In genomic region chr19:41563847-41564514, GRCh38 we compare ENCODE assay signal across 10 cellular contexts. TPM values are rescaled to one million over a fixed set of nuclear protein-coding genes. Genes with fewer than 3 reads are reported as not detected.
DNase-seq lines count a peak whose midpoint lies in the region; ATAC-seq and TF ChIP-seq lines count a peak whose summit lies in the region.
"Had no signal": no experiment of that assay in that cellular context is flagged by ENCODE, and none has a peak within 500 bp of the region (broad histone marks: within the 10 kb centered on the region; RNA-seq: fewer than 3 reads in every experiment).

No MANE protein-coding gene starts in this region.

- no TSS peak for BruUV-seq in MCF 10A (replicated peaks; lab: Mats Ljungman, UMichigan)

- no peaks in the 10 kb centered on the region for H3K36me3 Mint-ChIP-seq in MCF 10A (ENCODE audit: insufficient read depth, unreplicated experiment)

- no peak overlapping the region for H2AFZ ChIP-seq in parathyroid adenoma

- H3K4me3 Mint-ChIP-seq in MCF 10A (ENCODE audit: unreplicated experiment), result no peak overlapping the region

- H3K27ac ChIP-seq in RWPE2 (ENCODE audit: poor library complexity, severe bottlenecking), result no peak overlapping the region
- no peak overlapping the region for H3K27ac ChIP-seq in parathyroid adenoma
- H3K27ac ChIP-seq: 22Rv1, neutrophil had no signal

- no peaks in the 10 kb centered on the region; the same call in 1 of the 2 replicates for H3K36me3 ChIP-seq in RWPE2 (ENCODE audit: low read depth)
- no peaks in the 10 kb centered on the region for H3K36me3 ChIP-seq in parathyroid adenoma (ENCODE audit: control insufficient read depth, insufficient read depth, low read length)
- H3K36me3 ChIP-seq: neutrophil had no signal

- POLR2A ChIA-PET in MCF 10A (lab: Yijun Ruan, JAX), result no interaction called here

- H3K27me3 Mint-ChIP-seq in MCF 10A (ENCODE audit: insufficient read depth, unreplicated experiment), result peaks cover 90% of the 10 kb centered on the region

- H3K79me2 ChIP-seq in parathyroid adenoma, result no peaks in the 10 kb centered on the region

- peak overlapping the region; percentile 53 for H3K4me2 ChIP-seq in parathyroid adenoma (ENCODE audit: low read length)

- H3K9me3 ChIP-seq in RWPE2 (ENCODE audit: severe bottlenecking), result no peaks in the 10 kb centered on the region
- no peaks in the 10 kb centered on the region for H3K9me3 ChIP-seq in parathyroid adenoma (ENCODE audit: control insufficient read depth, low read length)
- H3K9me3 ChIP-seq: neutrophil had no signal

- no peaks in the 10 kb centered on the region for H3K9me3 Mint-ChIP-seq in MCF 10A (ENCODE audit: unreplicated experiment)

- H3K4me1 Mint-ChIP-seq in MCF 10A (ENCODE audit: insufficient read depth, unreplicated experiment), result no peaks in the 10 kb centered on the region

- H3K27me3 ChIP-seq in RWPE2 (ENCODE audit: insufficient read depth, poor library complexity, severe bottlenecking), result peaks cover 94% of the 10 kb centered on the region
- H3K27me3 ChIP-seq in parathyroid adenoma (ENCODE audit: control insufficient read depth, insufficient read depth, low read length), result peaks cover 5% of the 10 kb centered on the region

- CTCF ChIA-PET in MCF 10A (lab: Yijun Ruan, JAX), result interaction anchor here (0.6 to 18.3 kb wide), 19 partner anchors 9 to 419 kb away, joined by 3 to 315 read pairs (median 4); no protein-coding TSS in a partner anchor

- intact Hi-C loops in MCF 10A (cut with micrococcal nuclease), result loop anchor here (1.0 kb wide), 1 partner anchor 115 kb away; no protein-coding TSS in a partner anchor

- no peaks in the 10 kb centered on the region for H3K4me1 ChIP-seq in RWPE2 (ENCODE audit: insufficient read depth, poor library complexity, severe bottlenecking)
- no peaks in the 10 kb centered on the region for H3K4me1 ChIP-seq in parathyroid adenoma

- no peak overlapping the region for H3K27ac Mint-ChIP-seq in MCF 10A (ENCODE audit: low read depth, unreplicated experiment)

- no peak overlapping the region for H3K9ac ChIP-seq in parathyroid adenoma

- TF ChIP-seq CTCF in RWPE2 (IDR thresholded peaks at IDR 0.05; ENCODE audit: poor library complexity, severe bottlenecking), result no peak
- TF ChIP-seq CTCF in MCF 10A (IDR thresholded peaks at IDR 0.05; ENCODE audit: unreplicated experiment), result no peak
- no peak for TF ChIP-seq CTCF in parathyroid adenoma (IDR thresholded peaks at IDR 0.05)

- ATAC-seq in RWPE2 (ENCODE audit: low read depth), result peak; percentile 54

- H3K4me3 ChIP-seq in RWPE2 (ENCODE audit: severe bottlenecking) (no peak overlapping the region), parathyroid adenoma (ENCODE audit: low read depth, low read length) (no peak overlapping the region)

- peak; percentile 25 for DNase-seq in DMS 273 (lab: John Stamatoyannopoulos, UW; ENCODE audit: unreplicated experiment)
- no peak for DNase-seq in DMS 273 treated with DMSO at 0.1 percent for 48 hours (lab: John Stamatoyannopoulos, UW)
- DNase-seq in RWPE2 (ENCODE audit: low spot score), result no peak
- DNase-seq in MCF 10A (ENCODE audit: unreplicated experiment), result peak; percentile 12
- DNase-seq in superior temporal gyrus (ENCODE audit: extremely low spot score), result no peak
- no peak for DNase-seq in T1000 (lab: John Stamatoyannopoulos, UW)
- DNase-seq in hepatic stellate cell (ENCODE audit: low spot score), result no peak

RNA-seq across cellular contexts. Expression of gene CEACAM21, which starts 12.0 kb away (rescaled TPM):
- total RNA-seq in MCF 10A (2022), result not detected in 2 replicates

Comparison
In these comparisons a context has a peak if more than half of its experiments do, and no peak if none do; other contexts are left out.
1. DNase-seq: peak in DMS 273 (single experiment) and MCF 10A (single experiment); none in DMS 273 treated with DMSO at 0.1 percent for 48 hours (single experiment), RWPE2 (single experiment), superior temporal gyrus (single experiment), T1000 (single experiment) and hepatic stellate cell (single experiment).